Comparison of ENCODE assay signal across 14 cellular contexts in the genomic region with DNA sequence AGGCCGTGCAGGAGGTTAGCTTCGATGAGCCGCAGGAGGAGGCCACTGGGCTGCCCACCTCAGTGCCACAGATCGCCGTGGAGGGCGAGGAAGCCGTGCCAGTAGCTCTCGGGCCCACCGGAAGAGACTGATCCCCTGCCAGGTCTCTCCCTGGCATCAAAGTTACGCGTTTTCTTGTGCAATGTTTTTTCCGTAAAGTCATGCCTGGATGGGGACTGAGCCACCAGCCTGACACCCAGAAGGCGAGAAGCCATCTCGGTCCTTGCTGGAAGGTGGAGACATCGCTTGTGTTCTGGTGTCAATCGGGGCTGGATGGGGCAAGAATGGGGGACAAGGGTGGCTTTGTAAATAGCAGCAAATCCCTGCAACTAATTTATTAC. TPM values are rescaled to one million over a fixed set of nuclear protein-coding genes. Genes with fewer than 3 reads are reported as not detected.
DNase-seq lines count a peak whose midpoint lies in the region; ATAC-seq and TF ChIP-seq lines count a peak whose summit lies in the region.
"Had no signal": no experiment of that assay in that cellular context is flagged by ENCODE, and none has a peak within 500 bp of the region (broad histone marks: within the 10 kb centered on the region; RNA-seq: fewer than 3 reads in every experiment).

No MANE protein-coding gene starts in this region.

- TF ChIP-seq CTCF in left ventricle myocardium inferior (IDR thresholded peaks at IDR 0.05; ENCODE audit: borderline replicate concordance): no peak

- H3K9me3 Mint-ChIP-seq in activated naive CD4-positive, alpha-beta T cell treated with anti-CD3 and anti-CD28 coated beads, Interleukin-2, amount 50 U/mL, for 24 hours: no peaks in the 10 kb centered on the region
- H3K9me3 Mint-ChIP-seq in natural killer cell treated with Interleukin-12 subunit alpha and Interleukin-12 subunit beta and Interleukin-15 and Interleukin-18, amount 100 ng/mL, for 72 hours: no peaks in the 10 kb centered on the region
- H3K9me3 Mint-ChIP-seq: CD4-positive, alpha-beta T cell; H9 had no signal

- H3K4me3 Mint-ChIP-seq in activated naive CD4-positive, alpha-beta T cell treated with anti-CD3 and anti-CD28 coated beads, Interleukin-2, amount 50 U/mL, for 24 hours: peak overlapping the region; percentile 27
- H3K4me3 Mint-ChIP-seq in natural killer cell treated with Interleukin-12 subunit alpha and Interleukin-12 subunit beta and Interleukin-15 and Interleukin-18, amount 100 ng/mL, for 72 hours: peak overlapping the region; percentile 68
- H3K4me3 Mint-ChIP-seq: CD4-positive, alpha-beta T cell; H9 had no signal

- H3K9ac ChIP-seq in skeletal muscle satellite cell (ENCODE audit: low read depth, low read length): no peak overlapping the region

- H3K36me3 ChIP-seq in skeletal muscle satellite cell (ENCODE audit: insufficient read depth, low read length) (peaks cover 16% of the 10 kb centered on the region), left ventricle myocardium inferior (peaks cover 20% of the 10 kb centered on the region)

- H3K4me1 ChIP-seq in skeletal muscle satellite cell (ENCODE audit: control insufficient read depth, insufficient read depth, low read length) (peaks cover 18% of the 10 kb centered on the region), left ventricle myocardium inferior (peaks cover 30% of the 10 kb centered on the region)

- no peak overlapping the region for H3K27ac Mint-ChIP-seq in activated naive CD4-positive, alpha-beta T cell treated with anti-CD3 and anti-CD28 coated beads, Interleukin-2, amount 50 U/mL, for 24 hours
- H3K27ac Mint-ChIP-seq in natural killer cell treated with Interleukin-12 subunit alpha and Interleukin-12 subunit beta and Interleukin-15 and Interleukin-18, amount 100 ng/mL, for 72 hours: peak overlapping the region in 1 of 2 donors; percentile 48
- H3K27ac Mint-ChIP-seq: CD4-positive, alpha-beta T cell; H9 had no signal

- H3K27me3 ChIP-seq in skeletal muscle satellite cell (ENCODE audit: control insufficient read depth, insufficient read depth, low read length) (no peaks in the 10 kb centered on the region), left ventricle myocardium inferior (ENCODE audit: low read depth) (no peaks in the 10 kb centered on the region)

- H3K27ac ChIP-seq in left ventricle myocardium inferior (replicated peaks): no peak overlapping the region
- H3K27ac ChIP-seq: 22Rv1, A549, C4-2B had no signal

- no peak for ATAC-seq in natural killer cell treated with Interleukin-12 subunit alpha and Interleukin-12 subunit beta and Interleukin-15 and Interleukin-18, amount 100 ng/mL, for 72 hours
- no peak for ATAC-seq in HG03097 (IDR thresholded peaks at IDR 0.05; ENCODE audit: low FRiP score, unreplicated experiment)
- ATAC-seq: A549 had no signal

- no peak for DNase-seq in activated naive CD4-positive, alpha-beta T cell (lab: John Stamatoyannopoulos, UW)
- no peak for DNase-seq in natural killer cell treated with Interleukin-12 subunit alpha and Interleukin-12 subunit beta and Interleukin-15 and Interleukin-18, amount 100 ng/mL, for 72 hours (ENCODE audit: low spot score)
- DNase-seq in left ventricle myocardium inferior: no peak
- no peak for DNase-seq in T-helper 9 cell
- DNase-seq: AML-193; Caco-2; CD4-positive, alpha-beta T cell; H9 had no signal

- peaks cover 5% of the 10 kb centered on the region for H3K36me3 Mint-ChIP-seq in activated naive CD4-positive, alpha-beta T cell treated with anti-CD3 and anti-CD28 coated beads, Interleukin-2, amount 50 U/mL, for 24 hours
- no peaks in the 10 kb centered on the region for H3K36me3 Mint-ChIP-seq in natural killer cell treated with Interleukin-12 subunit alpha and Interleukin-12 subunit beta and Interleukin-15 and Interleukin-18, amount 100 ng/mL, for 72 hours

- no peak overlapping the region for H3K4me3 ChIP-seq in skeletal muscle satellite cell (ENCODE audit: low read length)
- H3K4me3 ChIP-seq in left ventricle myocardium inferior: no peak overlapping the region
- H3K4me3 ChIP-seq: A549 had no signal

- intact Hi-C loops in left ventricle myocardium inferior (cut with micrococcal nuclease): no loop called here

- no peaks in the 10 kb centered on the region for H3K27me3 Mint-ChIP-seq in activated naive CD4-positive, alpha-beta T cell treated with anti-CD3 and anti-CD28 coated beads, Interleukin-2, amount 50 U/mL, for 24 hours
- H3K27me3 Mint-ChIP-seq in natural killer cell treated with Interleukin-12 subunit alpha and Interleukin-12 subunit beta and Interleukin-15 and Interleukin-18, amount 100 ng/mL, for 72 hours: no peaks in the 10 kb centered on the region
- H3K27me3 Mint-ChIP-seq: CD4-positive, alpha-beta T cell had no signal

- peaks cover 17% of the 10 kb centered on the region for H3K4me1 Mint-ChIP-seq in activated naive CD4-positive, alpha-beta T cell treated with anti-CD3 and anti-CD28 coated beads, Interleukin-2, amount 50 U/mL, for 24 hours
- peaks cover 33 to 39% of the 10 kb centered on the region in 2 donors for H3K4me1 Mint-ChIP-seq in natural killer cell treated with Interleukin-12 subunit alpha and Interleukin-12 subunit beta and Interleukin-15 and Interleukin-18, amount 100 ng/mL, for 72 hours (ENCODE audit: low read depth in 2 of 2)

- H3K4me2 ChIP-seq in skeletal muscle satellite cell (ENCODE audit: low read length): peak overlapping the region; percentile 28
- H3K4me2 ChIP-seq: A549 had no signal

- H3K9me3 ChIP-seq in skeletal muscle satellite cell (replicated peaks; ENCODE audit: low read length) (no peaks in the 10 kb centered on the region), left ventricle myocardium inferior (replicated peaks) (no peaks in the 10 kb centered on the region)
- H3K9me3 ChIP-seq: A549, Caco-2 had no signal

RNA-seq across cellular contexts. Expression of gene PIK3R2, which starts 3.4 kb away (rescaled TPM):
- total RNA-seq in natural killer cell treated with Interleukin-12 subunit alpha and Interleukin-12 subunit beta and Interleukin-15 and Interleukin-18, amount 100 ng/mL, for 72 hours: 10 to 100 TPM; 12.6 to 20.1 TPM
- 19.8 and 22.5 TPM in 2 replicates for total RNA-seq in skeletal muscle satellite cell (2012; rRNA removed)
- total RNA-seq in left ventricle myocardium inferior: 28.0 TPM

RNA-seq across cellular contexts. Expression of gene IFI30, which starts 24.0 kb away (rescaled TPM):
- total RNA-seq in natural killer cell treated with Interleukin-12 subunit alpha and Interleukin-12 subunit beta and Interleukin-15 and Interleukin-18, amount 100 ng/mL, for 72 hours: 100 to 1,000 TPM in 1 of 2 donors, 10 to 100 TPM in 1; 76.2 to 139 TPM
- 72.0 and 80.6 TPM in 2 replicates for total RNA-seq in skeletal muscle satellite cell (2012; rRNA removed)
- total RNA-seq in left ventricle myocardium inferior: 23.3 TPM

RNA-seq across cellular contexts. Expression of gene MPV17L2, which starts 43.4 kb away (rescaled TPM):
- 10 to 100 TPM; 17.4 to 34.2 TPM for total RNA-seq in natural killer cell treated with Interleukin-12 subunit alpha and Interleukin-12 subunit beta and Interleukin-15 and Interleukin-18, amount 100 ng/mL, for 72 hours
- 9.9 and 12.9 TPM in 2 replicates for total RNA-seq in skeletal muscle satellite cell (2012; rRNA removed)
- total RNA-seq in left ventricle myocardium inferior: 12.5 TPM

RNA-seq across cellular contexts. Expression of gene MAST3, which starts 52.0 kb away (rescaled TPM):
- total RNA-seq in natural killer cell treated with Interleukin-12 subunit alpha and Interleukin-12 subunit beta and Interleukin-15 and Interleukin-18, amount 100 ng/mL, for 72 hours: 10 to 100 TPM; 30.3 to 31.4 TPM
- 1.8 and 4.4 TPM in 2 replicates for total RNA-seq in skeletal muscle satellite cell (2012; rRNA removed)
- total RNA-seq in left ventricle myocardium inferior: 4.6 TPM

RNA-seq across cellular contexts. Expression of gene RAB3A, which starts 54.3 kb away (rescaled TPM):
- total RNA-seq in natural killer cell treated with Interleukin-12 subunit alpha and Interleukin-12 subunit beta and Interleukin-15 and Interleukin-18, amount 100 ng/mL, for 72 hours: 1 to 10 TPM; 3.9 to 5.1 TPM
- total RNA-seq in skeletal muscle satellite cell (2012; rRNA removed): 1.0 and 2.0 TPM in 2 replicates
- 37.4 TPM for total RNA-seq in left ventricle myocardium inferior
